ENCODE assay signal across 10 cellular contexts in the genomic region with DNA sequence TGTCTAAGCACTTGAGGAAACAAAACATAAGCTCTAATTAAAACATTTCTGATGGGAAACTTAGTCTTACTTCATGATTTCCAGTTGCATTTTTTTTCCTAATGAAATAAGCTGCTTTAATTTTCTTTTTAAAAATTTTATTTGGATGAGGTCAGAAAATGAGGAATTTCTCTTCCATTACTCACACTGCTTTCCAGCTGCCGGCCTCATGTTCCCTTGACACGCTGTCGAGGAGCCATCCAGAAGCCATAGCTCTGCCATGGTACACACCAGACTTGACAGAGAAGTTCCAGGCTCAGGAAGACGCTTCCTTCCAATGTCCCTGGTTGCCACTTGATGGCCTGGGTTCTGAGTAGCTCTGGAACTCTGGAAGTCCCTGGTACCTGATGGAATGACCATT. TPM values are rescaled to one million over a fixed set of nuclear protein-coding genes. Genes with fewer than 3 reads are reported as not detected.
DNase-seq lines count a peak whose midpoint lies in the region; ATAC-seq and TF ChIP-seq lines count a peak whose summit lies in the region.
"Had no signal": no experiment of that assay in that cellular context is flagged by ENCODE, and none has a peak within 500 bp of the region (broad histone marks: within the 10 kb centered on the region; RNA-seq: fewer than 3 reads in every experiment).

No MANE protein-coding gene starts in this region.

- no peaks in the 10 kb centered on the region for H3K36me3 ChIP-seq in thoracic aorta

- DNase-seq in activated CD8-positive, alpha-beta memory T cell treated with anti-CD3 and anti-CD28 coated beads, Interleukin-2, amount 10 ng/mL, durations not matched to agents 7 days and 5 days, result no peak
- DNase-seq in activated CD8-positive, alpha-beta memory T cell treated with anti-CD3 and anti-CD28 coated beads for 24 hours, result no peak
- DNase-seq in immature natural killer cell (no peak), thoracic aorta (ENCODE audit: low spot score) (no peak), HK-2 (ENCODE audit: unreplicated experiment) (no peak)
- DNase-seq: body of pancreas, NCI-H748 treated with DMSO at 0.1 percent for 48 hours had no signal

- CTCF ChIA-PET in activated CD8-positive, alpha-beta memory T cell treated with anti-CD3 and anti-CD28 coated beads, Interleukin-2, amount 10 ng/mL, durations not matched to agents 7 days and 5 days (lab: Charles Lee), result interaction anchor here (0.8 to 2.1 kb wide), 11 partner anchors 12 to 211 kb away, joined by 3 to 41 read pairs (median 5); a partner anchor contains a TSS

- peaks cover 15 to 43% of the 10 kb centered on the region in 2 donors for H3K4me1 ChIP-seq in thoracic aorta (ENCODE audit: control insufficient read depth in 1 of 2, low read depth in 2 of 2)

- H3K27ac Mint-ChIP-seq in activated CD8-positive, alpha-beta memory T cell treated with anti-CD3 and anti-CD28 coated beads, Interleukin-2, amount 10 ng/mL, durations not matched to agents 7 days and 5 days, result peak overlapping the region; percentile 100
- H3K27ac Mint-ChIP-seq in activated naive CD8-positive, alpha-beta T cell, result peak overlapping the region; percentile 96
- peak overlapping the region; percentile 94 to 100 (median 98) for H3K27ac Mint-ChIP-seq in immature natural killer cell

- TF ChIP-seq CTCF in thoracic aorta (IDR thresholded peaks at IDR 0.05), result no peak

- peak overlapping the region; percentile 56 for H3K4me3 ChIP-seq in thoracic aorta
- H3K4me3 ChIP-seq: body of pancreas had no signal

- H3K9me3 Mint-ChIP-seq in activated CD8-positive, alpha-beta memory T cell treated with anti-CD3 and anti-CD28 coated beads, Interleukin-2, amount 10 ng/mL, durations not matched to agents 7 days and 5 days (ENCODE audit: low read depth), result no peaks in the 10 kb centered on the region
- no peaks in the 10 kb centered on the region for H3K9me3 Mint-ChIP-seq in activated naive CD8-positive, alpha-beta T cell (ENCODE audit: low read depth)
- H3K9me3 Mint-ChIP-seq in immature natural killer cell, result no peaks in the 10 kb centered on the region

- peak overlapping the region in 1 of 2 donors; percentile 18 for H3K27ac ChIP-seq in thoracic aorta

- peaks cover 6% of the 10 kb centered on the region for H3K36me3 Mint-ChIP-seq in activated CD8-positive, alpha-beta memory T cell treated with anti-CD3 and anti-CD28 coated beads, Interleukin-2, amount 10 ng/mL, durations not matched to agents 7 days and 5 days
- H3K36me3 Mint-ChIP-seq in activated naive CD8-positive, alpha-beta T cell, result no peaks in the 10 kb centered on the region
- H3K36me3 Mint-ChIP-seq in immature natural killer cell, result no peaks in the 10 kb centered on the region

- ATAC-seq in activated CD8-positive, alpha-beta memory T cell treated with anti-CD3 and anti-CD28 coated beads, Interleukin-2, amount 10 ng/mL, durations not matched to agents 7 days and 5 days, result no peak
- ATAC-seq in thoracic aorta (ENCODE audit: insufficient number of reproducible peaks, low FRiP score, low read depth) (peak; percentile 77), HG02840 (IDR thresholded peaks at IDR 0.05; ENCODE audit: low FRiP score, unreplicated experiment) (no peak), HG03159 (IDR thresholded peaks at IDR 0.05; ENCODE audit: unreplicated experiment) (no peak)
- ATAC-seq: body of pancreas had no signal

- H3K9me3 ChIP-seq in thoracic aorta, result no peaks in the 10 kb centered on the region
- H3K9me3 ChIP-seq: body of pancreas had no signal

- no peak overlapping the region for H3K4me3 Mint-ChIP-seq in activated CD8-positive, alpha-beta memory T cell treated with anti-CD3 and anti-CD28 coated beads, Interleukin-2, amount 10 ng/mL, durations not matched to agents 7 days and 5 days
- peak overlapping the region; percentile 87 for H3K4me3 Mint-ChIP-seq in activated naive CD8-positive, alpha-beta T cell
- peak overlapping the region in 4 of 5 donors; percentile 79 to 93 (median 84) for H3K4me3 Mint-ChIP-seq in immature natural killer cell

- no peaks in the 10 kb centered on the region for H3K27me3 ChIP-seq in thoracic aorta (replicated peaks; ENCODE audit: insufficient read depth)
- H3K27me3 ChIP-seq: body of pancreas had no signal

- peaks cover 28% of the 10 kb centered on the region for H3K4me1 Mint-ChIP-seq in activated CD8-positive, alpha-beta memory T cell treated with anti-CD3 and anti-CD28 coated beads, Interleukin-2, amount 10 ng/mL, durations not matched to agents 7 days and 5 days
- H3K4me1 Mint-ChIP-seq in activated naive CD8-positive, alpha-beta T cell (ENCODE audit: low read depth), result peaks cover 71% of the 10 kb centered on the region
- H3K4me1 Mint-ChIP-seq in immature natural killer cell, result peaks cover 41 to 48% of the 10 kb centered on the region in 2 donors

- H3K27me3 Mint-ChIP-seq in activated CD8-positive, alpha-beta memory T cell treated with anti-CD3 and anti-CD28 coated beads, Interleukin-2, amount 10 ng/mL, durations not matched to agents 7 days and 5 days, result peaks cover 3% of the 10 kb centered on the region
- H3K27me3 Mint-ChIP-seq in activated naive CD8-positive, alpha-beta T cell, result no peaks in the 10 kb centered on the region
- H3K27me3 Mint-ChIP-seq in immature natural killer cell (ENCODE audit: low read depth in 3 of 3), result peaks cover 2 to 11% (median 4%) of the 10 kb centered on the region in 3 donors

RNA-seq across cellular contexts. Expression of a gene that starts 12.1 kb away (rescaled TPM):
- 10 to 100 TPM; 40.2 to 49.0 TPM for total RNA-seq in activated CD8-positive, alpha-beta memory T cell treated with anti-CD3 and anti-CD28 coated beads, Interleukin-2, amount 10 ng/mL, durations not matched to agents 7 days and 5 days
- polyA plus RNA-seq in immature natural killer cell, result 100 to 1,000 TPM; 134 to 265 (median 224) TPM
- 10 to 100 TPM; 31.8 to 54.2 TPM for total RNA-seq in thoracic aorta
